ENCODE assay signal across 11 cellular contexts in genomic region chr4:87499415-87500106, GRCh38. TPM values are rescaled to one million over a fixed set of nuclear protein-coding genes. Genes with fewer than 3 reads are reported as not detected.
DNase-seq lines count a peak whose midpoint lies in the region; ATAC-seq and TF ChIP-seq lines count a peak whose summit lies in the region.
"Had no signal": no experiment of that assay in that cellular context is flagged by ENCODE, and none has a peak within 500 bp of the region (broad histone marks: within the 10 kb centered on the region; RNA-seq: fewer than 3 reads in every experiment).

No MANE protein-coding gene starts in this region.

- H3K79me2 ChIP-seq in mammary epithelial cell (ENCODE audit: insufficient read depth, low read length): no peaks in the 10 kb centered on the region

- no peaks in the 10 kb centered on the region for H3K27me3 Mint-ChIP-seq in activated T-cell treated with anti-CD3 and anti-CD28 coated beads, Interleukin-2, amount 50 U/mL, for 4 hours (ENCODE audit: low read depth)

- no peak overlapping the region for H2AFZ ChIP-seq in mammary epithelial cell (ENCODE audit: low read depth, low read length)

- ATAC-seq in activated T-cell treated with anti-CD3 and anti-CD28 coated beads, Interleukin-2, amount 50 U/mL, for 4 hours: peak; percentile 57 to 78
- ATAC-seq in GM21825 (IDR thresholded peaks at IDR 0.05; ENCODE audit: unreplicated experiment): peak; percentile 80
- ATAC-seq in HG03520 (IDR thresholded peaks at IDR 0.05; ENCODE audit: unreplicated experiment): peak; percentile 79

- dilution Hi-C loops in mammary epithelial cell (cut with HindIII; ENCODE audit: low sequenced_read_pairs): no loop called here

- WGBS in mammary epithelial cell (ENCODE audit: low coverage, missing lambda C conversion rate): 93% methylated on average over 7 of the region's 7 CpGs

- H3K4me3 ChIP-seq in stomach smooth muscle (ENCODE audit: low read length in 2 of 2) (peak overlapping the region; percentile 1 to 35), mammary epithelial cell (replicated peaks in 1 of 3; ENCODE audit: insufficient read depth in 1 of 3, low read depth in 2 of 3, low read length in 3 of 3) (no peak overlapping the region)

- peak overlapping the region; percentile 2 for H3K27ac ChIP-seq in stomach smooth muscle (ENCODE audit: low read length)
- no peak overlapping the region for H3K27ac ChIP-seq in mammary epithelial cell (ENCODE audit: insufficient read depth, low read depth, low read length)

- H3K36me3 Mint-ChIP-seq in activated T-cell treated with anti-CD3 and anti-CD28 coated beads, Interleukin-2, amount 50 U/mL, for 4 hours (ENCODE audit: insufficient read depth): no peaks in the 10 kb centered on the region
- H3K36me3 Mint-ChIP-seq: activated naive CD8-positive, alpha-beta T cell treated with anti-CD3 and anti-CD28 coated beads, Interleukin-2, amount 10 ng/mL, durations not matched to agents 7 days and 5 days had no signal

- intact Hi-C loops in mammary epithelial cell (cut with micrococcal nuclease): no loop called here

- in situ Hi-C loops in mammary epithelial cell (cut with MboI; ENCODE audit: low sequenced_read_pairs in 2 of 2): no loop called here

- CTCF ChIA-PET in mammary epithelial cell (lab: Charles Lee; ENCODE audit: low non-redundant PET): no interaction called here

- H3K4me1 Mint-ChIP-seq in activated T-cell treated with anti-CD3 and anti-CD28 coated beads, Interleukin-2, amount 50 U/mL, for 4 hours (ENCODE audit: low read depth): peaks cover 9% of the 10 kb centered on the region

- H3K9me3 ChIP-seq in stomach smooth muscle (ENCODE audit: control insufficient read depth in 2 of 2, low read length in 2 of 2): no peaks in the 10 kb centered on the region
- no peaks in the 10 kb centered on the region for H3K9me3 ChIP-seq in mammary epithelial cell (replicated peaks; ENCODE audit: insufficient read depth, low read length)

- BruUV-seq in mammary epithelial cell (replicated peaks; lab: Mats Ljungman, UMichigan): no TSS peak

- H3K27me3 ChIP-seq in stomach smooth muscle (ENCODE audit: control insufficient read depth in 1 of 2, insufficient read depth in 2 of 2, low read length in 2 of 2): no peaks in the 10 kb centered on the region
- no peaks in the 10 kb centered on the region for H3K27me3 ChIP-seq in mammary epithelial cell (ENCODE audit: insufficient read depth, low read length)

- no peaks in the 10 kb centered on the region for H4K20me1 ChIP-seq in mammary epithelial cell (ENCODE audit: insufficient read depth, low read length)

- H3K36me3 ChIP-seq in stomach smooth muscle (ENCODE audit: control insufficient read depth in 2 of 2, insufficient read depth in 2 of 2, low read length in 2 of 2) (peaks cover 8 to 16% of the 10 kb centered on the region in 2 donors), mammary epithelial cell (ENCODE audit: insufficient read depth, low read length) (no peaks in the 10 kb centered on the region)

- H3K4me3 Mint-ChIP-seq in activated T-cell treated with anti-CD3 and anti-CD28 coated beads, Interleukin-2, amount 50 U/mL, for 4 hours: no peak overlapping the region
- H3K4me3 Mint-ChIP-seq: activated naive CD8-positive, alpha-beta T cell treated with anti-CD3 and anti-CD28 coated beads, Interleukin-2, amount 10 ng/mL, durations not matched to agents 7 days and 5 days had no signal

- DNase-seq in activated T-cell treated with anti-CD3 and anti-CD28 coated beads, Interleukin-2, amount 50 U/mL, for 4 hours: no peak
- DNase-seq in activated T-cell treated with anti-CD3 and anti-CD28 coated beads, Interleukin-2, amount 50 U/mL, for 1 hour: no peak
- DNase-seq in mammary epithelial cell (no peak), SHP77 (lab: John Stamatoyannopoulos, UW) (no peak), NCI-H1105 treated with DMSO at 0.1 percent for 48 hours (lab: John Stamatoyannopoulos, UW) (no peak)
- DNase-seq: ACHN; activated naive CD8-positive, alpha-beta T cell treated with anti-CD3 and anti-CD28 coated beads, Interleukin-2, amount 10 ng/mL, durations not matched to agents 7 days and 5 days; NCI-H1105 had no signal

- H3K4me1 ChIP-seq in stomach smooth muscle (ENCODE audit: control insufficient read depth, insufficient read depth, low read length): peaks cover 15% of the 10 kb centered on the region
- H3K4me1 ChIP-seq in mammary epithelial cell (ENCODE audit: insufficient read depth, low read length): no peaks in the 10 kb centered on the region

- TF ChIP-seq CTCF in mammary epithelial cell (conservative IDR thresholded peaks at IDR 0.05 in 1 of 2, IDR thresholded peaks at IDR 0.05 in 1 of 2; ENCODE audit: extremely low read depth in 1 of 2, insufficient read depth in 1 of 2, low read depth in 1 of 2, low read length in 2 of 2): no peak

- H3K9ac ChIP-seq in stomach smooth muscle (ENCODE audit: low read length in 2 of 2) (peak overlapping the region in 1 of 2 donors; percentile 30), mammary epithelial cell (ENCODE audit: insufficient read depth, low read length) (no peak overlapping the region)

- no peak overlapping the region for H3K4me2 ChIP-seq in mammary epithelial cell (ENCODE audit: insufficient read depth, low read depth, low read length)

- H3K9me3 Mint-ChIP-seq in activated T-cell treated with anti-CD3 and anti-CD28 coated beads, Interleukin-2, amount 50 U/mL, for 4 hours: no peaks in the 10 kb centered on the region
- H3K9me3 Mint-ChIP-seq: activated naive CD8-positive, alpha-beta T cell treated with anti-CD3 and anti-CD28 coated beads, Interleukin-2, amount 10 ng/mL, durations not matched to agents 7 days and 5 days had no signal

RNA-seq across cellular contexts. Expression of gene SPARCL1, which starts 29.6 kb away (rescaled TPM):
- total RNA-seq in activated T-cell treated with anti-CD3 and anti-CD28 coated beads, Interleukin-2, amount 50 U/mL, for 4 hours: under 1 TPM; 0.30 to 0.53 (median 0.49) TPM
- 1 to 10 TPM in 1 of 2 donors, not detected in 1; 1.2 TPM for total RNA-seq in mammary epithelial cell
- polyA plus RNA-seq in mammary epithelial cell: 0.01 TPM
- polyA minus RNA-seq in mammary epithelial cell: not detected
- total RNA-seq: activated naive CD8-positive, alpha-beta T cell treated with anti-CD3 and anti-CD28 coated beads, Interleukin-2, amount 10 ng/mL, durations not matched to agents 7 days and 5 days had no signal

Comparison
In these comparisons a context has a peak if more than half of its experiments do, and no peak if none do; other contexts are left out.
1. H3K4me3 ChIP-seq: peak in stomach smooth muscle (2 of 2); none in mammary epithelial cell (0 of 3).
2. Peak in every context shown above with its lines, with median percentiles within 50 percentile points of each other: ATAC-seq.